22 cellular contexts compared by ENCODE assay signal in the genomic region with DNA sequence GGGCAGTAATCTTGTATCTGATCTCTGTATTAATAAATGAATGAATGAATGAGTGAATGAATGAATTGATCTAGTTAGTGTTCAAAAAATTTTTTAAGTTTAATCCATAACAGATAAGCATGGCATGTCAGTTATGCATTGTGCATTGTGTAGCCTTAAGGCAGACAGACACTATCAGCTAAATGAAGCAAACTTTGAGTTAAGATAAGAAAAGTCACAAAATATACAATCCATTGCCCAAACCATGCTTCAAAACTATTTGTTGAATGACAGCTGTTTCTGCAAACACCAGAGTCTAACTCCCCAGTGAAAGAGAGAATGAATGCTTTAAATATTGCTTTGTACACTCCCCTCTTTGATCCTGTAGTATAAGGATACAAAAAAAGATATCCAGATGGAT.
DNase-seq lines count a peak whose midpoint lies in the region; ATAC-seq and TF ChIP-seq lines count a peak whose summit lies in the region.
"Had no signal": no experiment of that assay in that cellular context is flagged by ENCODE, and none has a peak within 500 bp of the region (broad histone marks: within the 10 kb centered on the region; RNA-seq: fewer than 3 reads in every experiment).

No MANE protein-coding gene starts in this region.

- no peak overlapping the region for H3K9ac ChIP-seq in muscle layer of colon (ENCODE audit: low read length)
- no peak overlapping the region for H3K9ac ChIP-seq in rectal smooth muscle tissue (ENCODE audit: low read length)
- H3K9ac ChIP-seq: BLaER1 treated with 17β-estradiol and CSF1 and Interleukin-3, amounts not matched to agents 10 nM and 100 nM had no signal

- peaks cover 62% of the 10 kb centered on the region for H3K9me3 Mint-ChIP-seq in Caco-2 (ENCODE audit: unreplicated experiment)

- DNase-seq in Caco-2 (peak; percentile 37 to 54), activated gamma-delta T cell treated with Interleukin-2 at 50 U/mL for 16 hours (no peak), hypothalamus (lab: John Stamatoyannopoulos, UW) (no peak)
- DNase-seq: 8988T; ACHN; AML-193; BE2C; Calu3; CD4-positive, alpha-beta T cell; CD8-positive, alpha-beta memory T cell; DMS53; DMS79 treated with DMSO at 0.1 percent for 48 hours; GF-D8; GOT3; HFFc6 had no signal

- intact Hi-C loops in Caco-2 (cut with micrococcal nuclease; ENCODE audit: unreplicated experiment): loop anchor here (1.0 kb wide), 2 partner anchors 43 to 75 kb away; no protein-coding TSS in a partner anchor

- TF ChIP-seq CTCF in Caco-2 (IDR thresholded peaks at IDR 0.05; ENCODE audit: insufficient read depth in 1 of 2, low read depth in 1 of 2, low read length in 1 of 2, severe bottlenecking in 1 of 2, unreplicated experiment in 1 of 2): no peak

- no peaks in the 10 kb centered on the region for H3K27me3 Mint-ChIP-seq in Caco-2 (ENCODE audit: insufficient read depth, unreplicated experiment)
- H3K27me3 Mint-ChIP-seq: CD4-positive, alpha-beta T cell; CD8-positive, alpha-beta memory T cell had no signal

- H3K4me1 ChIP-seq in Caco-2 (peaks cover 19% of the 10 kb centered on the region), muscle layer of colon (ENCODE audit: insufficient read depth, low read length) (peaks cover 45% of the 10 kb centered on the region), rectal smooth muscle tissue (ENCODE audit: control insufficient read depth, insufficient read depth, low read length) (peaks cover 21% of the 10 kb centered on the region)
- H3K4me1 ChIP-seq: A549; BE2C; BLaER1 treated with 17β-estradiol and CSF1 and Interleukin-3, amounts not matched to agents 10 nM and 100 nM; HAP-1 had no signal

- H3K9me3 ChIP-seq in Caco-2 (peaks cover 19% of the 10 kb centered on the region), muscle layer of colon (ENCODE audit: low read length) (no peaks in the 10 kb centered on the region)
- H3K9me3 ChIP-seq: BE2C, HAP-1 had no signal

- H3K27ac Mint-ChIP-seq in Caco-2 (ENCODE audit: unreplicated experiment): peak overlapping the region; percentile 66
- H3K27ac Mint-ChIP-seq: CD4-positive, alpha-beta T cell; CD8-positive, alpha-beta memory T cell; HFFc6 had no signal

- no peaks in the 10 kb centered on the region for H3K36me3 ChIP-seq in Caco-2 (ENCODE audit: control insufficient read depth, insufficient read depth, low read length)
- no peaks in the 10 kb centered on the region for H3K36me3 ChIP-seq in muscle layer of colon (ENCODE audit: insufficient read depth, low read length)
- no peaks in the 10 kb centered on the region for H3K36me3 ChIP-seq in rectal smooth muscle tissue (ENCODE audit: control insufficient read depth, insufficient read depth, low read length)
- H3K36me3 ChIP-seq: BE2C; BLaER1 treated with 17β-estradiol and CSF1 and Interleukin-3, amounts not matched to agents 10 nM and 100 nM; HAP-1 had no signal

- POLR2A ChIA-PET in Caco-2 (lab: Charles Lee): interaction anchor here (1.0 kb wide), 1 partner anchor 45 kb away, joined by 3 read pairs; no protein-coding TSS in a partner anchor

- H3K27ac ChIP-seq in muscle layer of colon (ENCODE audit: low read depth, low read length) (peak overlapping the region; percentile 83), rectal smooth muscle tissue (ENCODE audit: low read depth, low read length) (peak overlapping the region; percentile 81)
- H3K27ac ChIP-seq: A549; BLaER1 treated with 17β-estradiol and CSF1 and Interleukin-3, amounts not matched to agents 10 nM and 100 nM had no signal

- H3K4me3 ChIP-seq in Caco-2 (ENCODE audit: low read depth, low read length): no peak overlapping the region
- no peak overlapping the region for H3K4me3 ChIP-seq in muscle layer of colon (ENCODE audit: low read depth in 1 of 2, low read length in 2 of 2)
- H3K4me3 ChIP-seq in rectal smooth muscle tissue (ENCODE audit: low read length): no peak overlapping the region
- H3K4me3 ChIP-seq: A549; BLaER1 treated with 17β-estradiol and CSF1 and Interleukin-3, amounts not matched to agents 10 nM and 100 nM; HAP-1 had no signal

- no peak for ATAC-seq in GM21786 (IDR thresholded peaks at IDR 0.05; ENCODE audit: unreplicated experiment)
- ATAC-seq: A549 had no signal

- CTCF ChIA-PET in Caco-2 (lab: Charles Lee): interaction anchor here (0.6 kb wide), 1 partner anchor 654 kb away, joined by 4 read pairs; no protein-coding TSS in a partner anchor

- H3K36me3 Mint-ChIP-seq in Caco-2 (ENCODE audit: insufficient read depth, unreplicated experiment): peaks cover 20% of the 10 kb centered on the region
- H3K36me3 Mint-ChIP-seq: CD14-positive monocyte; CD8-positive, alpha-beta memory T cell had no signal

- no peak overlapping the region for H3K4me3 Mint-ChIP-seq in Caco-2 (ENCODE audit: unreplicated experiment)
- H3K4me3 Mint-ChIP-seq: CD14-positive monocyte; CD4-positive, alpha-beta T cell; CD8-positive, alpha-beta memory T cell; HFFc6 had no signal

- peaks cover 18% of the 10 kb centered on the region for H3K4me1 Mint-ChIP-seq in Caco-2 (ENCODE audit: low read depth, unreplicated experiment)
- H3K4me1 Mint-ChIP-seq: CD14-positive monocyte; CD8-positive, alpha-beta memory T cell had no signal

- H3K27me3 ChIP-seq in Caco-2 (replicated peaks; ENCODE audit: control insufficient read depth, insufficient read depth, low read length) (no peaks in the 10 kb centered on the region), muscle layer of colon (ENCODE audit: control insufficient read depth in 1 of 2, insufficient read depth in 2 of 2, low read length in 2 of 2) (no peaks in the 10 kb centered on the region), rectal smooth muscle tissue (ENCODE audit: control insufficient read depth, insufficient read depth, low read length) (no peaks in the 10 kb centered on the region)
- H3K27me3 ChIP-seq: BE2C; BLaER1 treated with 17β-estradiol and CSF1 and Interleukin-3, amounts not matched to agents 10 nM and 100 nM had no signal

- no TSS peak for BruUV-seq in Caco-2 (replicated peaks; lab: Mats Ljungman, UMichigan)

Comparison
In these comparisons a context has a peak if more than half of its experiments do, and no peak if none do; other contexts are left out.
1. DNase-seq: peak in Caco-2 (2 of 2); none in activated gamma-delta T cell treated with Interleukin-2 at 50 U/mL for 16 hours (single experiment) and hypothalamus (0 of 51).